Comparison of ENCODE assay signal across 19 cellular contexts in the genomic region with DNA sequence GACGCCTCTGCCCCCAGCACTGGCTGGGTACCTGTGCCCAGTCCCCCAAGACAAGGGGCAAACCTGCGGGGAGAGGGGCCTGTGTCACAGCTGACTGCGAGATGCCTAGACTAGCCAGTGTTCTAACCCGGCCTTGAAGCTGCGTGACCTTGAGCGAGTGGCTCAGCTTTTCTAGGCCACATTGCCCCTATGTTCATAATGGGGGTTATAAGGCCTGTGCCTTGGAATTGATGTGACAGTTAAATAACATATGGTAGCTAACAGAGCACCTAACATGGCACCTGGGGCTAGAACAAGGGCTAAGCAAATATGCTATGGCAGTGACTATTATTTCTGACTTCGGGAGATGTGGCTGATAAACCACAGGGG. TPM values are rescaled to one million over a fixed set of nuclear protein-coding genes. Genes with fewer than 3 reads are reported as not detected.
A peak's percentile ranks its signal among the peaks of the same experiment; 100 is the strongest.
DNase-seq lines count a peak whose midpoint lies in the region; ATAC-seq and TF ChIP-seq lines count a peak whose summit lies in the region.
"Had no signal": no experiment of that assay in that cellular context is flagged by ENCODE, and none has a peak within 500 bp of the region (broad histone marks: within the 10 kb centered on the region; RNA-seq: fewer than 3 reads in every experiment).

No MANE protein-coding gene starts in this region.

- no peak overlapping the region; the same call in 1 of the 2 replicates for H3K9ac ChIP-seq in BLaER1
- H3K9ac ChIP-seq in BLaER1 treated with 17β-estradiol and CSF1 and Interleukin-3, amounts not matched to agents 10 nM and 100 nM: peak overlapping the region in 4 of 11 experiments; percentile 23 to 43 (median 26); a peak in 2 of 22 replicates
- no peak overlapping the region for H3K9ac ChIP-seq in mesenchymal stem cell (ENCODE audit: low read length)

- peaks cover 17% of the 10 kb centered on the region for H3K27me3 Mint-ChIP-seq in activated naive CD8-positive, alpha-beta T cell treated with anti-CD3 and anti-CD28 coated beads, Interleukin-2, amount 50 U/mL, for 24 hours

- no peaks in the 10 kb centered on the region for H3K4me1 Mint-ChIP-seq in activated naive CD8-positive, alpha-beta T cell treated with anti-CD3 and anti-CD28 coated beads, Interleukin-2, amount 50 U/mL, for 24 hours
- H3K4me1 Mint-ChIP-seq: CD14-positive monocyte; CD8-positive, alpha-beta memory T cell had no signal

- no peaks in the 10 kb centered on the region for H4K20me1 ChIP-seq in BLaER1
- H4K20me1 ChIP-seq in BLaER1 treated with 17β-estradiol and CSF1 and Interleukin-3, amounts not matched to agents 10 nM and 100 nM: no peaks in the 10 kb centered on the region
- H4K20me1 ChIP-seq in osteoblast (ENCODE audit: insufficient read depth, low read length): no peaks in the 10 kb centered on the region

- H3K27me3 ChIP-seq in BLaER1 (no peaks in the 10 kb centered on the region), mesenchymal stem cell (ENCODE audit: control insufficient read depth in 1 of 2, insufficient read depth in 1 of 2, low read length in 2 of 2) (peaks cover 18 to 61% of the 10 kb centered on the region in 2 experiments), osteoblast (ENCODE audit: insufficient read depth, low read length) (peaks cover 49% of the 10 kb centered on the region)
- H3K27me3 ChIP-seq in BLaER1 treated with 17β-estradiol and CSF1 and Interleukin-3, amounts not matched to agents 10 nM and 100 nM: no peaks in the 10 kb centered on the region

- no peak overlapping the region for H3K4ac ChIP-seq in mesenchymal stem cell (ENCODE audit: low read depth in 1 of 2, low read length in 2 of 2)

- H2BK12ac ChIP-seq in mesenchymal stem cell (ENCODE audit: low read length in 2 of 2): no peak overlapping the region

- H3K14ac ChIP-seq in mesenchymal stem cell (ENCODE audit: low read length in 2 of 2): no peak overlapping the region

- peak overlapping the region; percentile 60 for H2AK5ac ChIP-seq in mesenchymal stem cell (ENCODE audit: low read length, severe bottlenecking)

- DNase-seq in mesenchymal stem cell: no peak
- peak; percentile 51 for DNase-seq in osteoblast (ENCODE audit: insufficient read length, low spot score, missing footprints)
- no peak for DNase-seq in NCI-H2081 (lab: John Stamatoyannopoulos, UW)
- no peak for DNase-seq in activated naive CD8-positive, alpha-beta T cell treated with anti-CD3 and anti-CD28 coated beads, Interleukin-2, amount 50 U/mL, for 24 hours
- DNase-seq: CD4-positive, alpha-beta T cell; CD8-positive, alpha-beta memory T cell; DMS 273 treated with DMSO at 0.1 percent for 48 hours; DMS53; DMS79 treated with DMSO at 0.1 percent for 48 hours; GF-D8; GOT3; H7; HCEC 1CT had no signal

- no peak overlapping the region for H2BK5ac ChIP-seq in mesenchymal stem cell (ENCODE audit: low read depth, low read length, poor library complexity, severe bottlenecking)

- H3K4me3 ChIP-seq in BLaER1 (no peak overlapping the region), mesenchymal stem cell (ENCODE audit: insufficient read depth in 1 of 2, low read depth in 1 of 2, low read length in 2 of 2) (no peak overlapping the region), osteoblast (ENCODE audit: insufficient read depth, low read length) (no peak overlapping the region)
- H3K4me3 ChIP-seq in BLaER1 treated with 17β-estradiol and CSF1 and Interleukin-3, amounts not matched to agents 10 nM and 100 nM: no peak overlapping the region

- no peaks in the 10 kb centered on the region for H3K79me1 ChIP-seq in mesenchymal stem cell (replicated peaks; ENCODE audit: low read length, poor library complexity, severe bottlenecking)

- 95% methylated on average over 7 of the region's 7 CpGs for WGBS in mesenchymal stem cell

- H4K91ac ChIP-seq in mesenchymal stem cell (ENCODE audit: low read length): no peak overlapping the region

- no peak overlapping the region for H2BK15ac ChIP-seq in mesenchymal stem cell (ENCODE audit: low read depth, poor library complexity, severe bottlenecking)

- peaks cover 6% of the 10 kb centered on the region for H3K9me3 Mint-ChIP-seq in activated naive CD8-positive, alpha-beta T cell treated with anti-CD3 and anti-CD28 coated beads, Interleukin-2, amount 50 U/mL, for 24 hours
- H3K9me3 Mint-ChIP-seq: CD4-positive, alpha-beta T cell had no signal

- no peak overlapping the region for H2BK120ac ChIP-seq in mesenchymal stem cell (ENCODE audit: low read depth, low read length)

- no peak overlapping the region for H3K4me3 Mint-ChIP-seq in activated naive CD8-positive, alpha-beta T cell treated with anti-CD3 and anti-CD28 coated beads, Interleukin-2, amount 50 U/mL, for 24 hours
- H3K4me3 Mint-ChIP-seq: CD14-positive monocyte; CD4-positive, alpha-beta T cell; CD8-positive, alpha-beta memory T cell had no signal

- no peak overlapping the region for H4K8ac ChIP-seq in mesenchymal stem cell (ENCODE audit: low read length)

- no peak for TF ChIP-seq CTCF in osteoblast (IDR thresholded peaks at IDR 0.05; ENCODE audit: extremely low read depth, low read depth, low read length)

- H2AFZ ChIP-seq in mesenchymal stem cell (ENCODE audit: low read depth, low read length) (no peak overlapping the region), osteoblast (ENCODE audit: low read length) (no peak overlapping the region)

- no peaks in the 10 kb centered on the region for H3K79me2 ChIP-seq in osteoblast (ENCODE audit: insufficient read depth, low read length)

- H3K36me3 ChIP-seq in BLaER1: no peaks in the 10 kb centered on the region
- no peaks in the 10 kb centered on the region for H3K36me3 ChIP-seq in BLaER1 treated with 17β-estradiol and CSF1 and Interleukin-3, amounts not matched to agents 10 nM and 100 nM
- no peaks in the 10 kb centered on the region for H3K36me3 ChIP-seq in mesenchymal stem cell (ENCODE audit: control insufficient read depth in 1 of 2, insufficient read depth in 2 of 2, low read depth in 1 of 2, low read length in 2 of 2)
- H3K36me3 ChIP-seq in osteoblast (ENCODE audit: insufficient read depth, low read length): no peaks in the 10 kb centered on the region

- peaks cover 6% of the 10 kb centered on the region for H3K9me3 ChIP-seq in BLaER1
- H3K9me3 ChIP-seq in BLaER1 treated with 17β-estradiol and CSF1 and Interleukin-3, amounts not matched to agents 10 nM and 100 nM (replicated peaks in 1 of 11): peaks cover 3 to 8% (median 5%) of the 10 kb centered on the region in 11 experiments; a peak in 20 of 22 replicates
- H3K9me3 ChIP-seq in mesenchymal stem cell (ENCODE audit: control insufficient read depth, low read length): peaks cover 7% of the 10 kb centered on the region
- peaks cover 4% of the 10 kb centered on the region for H3K9me3 ChIP-seq in osteoblast (ENCODE audit: low read depth, low read length)

- H3K4me1 ChIP-seq in BLaER1 (peaks cover 33% of the 10 kb centered on the region), mesenchymal stem cell (ENCODE audit: control insufficient read depth, insufficient read depth, low read depth, low read length) (peaks cover 7% of the 10 kb centered on the region), osteoblast (ENCODE audit: insufficient read depth, low read length) (no peaks in the 10 kb centered on the region)
- peaks cover 0 to 38% (median 27%) of the 10 kb centered on the region in 10 experiments; a peak in 15 of 20 replicates for H3K4me1 ChIP-seq in BLaER1 treated with 17β-estradiol and CSF1 and Interleukin-3, amounts not matched to agents 10 nM and 100 nM

- H3K23ac ChIP-seq in mesenchymal stem cell (ENCODE audit: low read length in 2 of 2): no peak overlapping the region

- H3K4me2 ChIP-seq in BLaER1: peak overlapping the region; percentile 51
- H3K4me2 ChIP-seq in BLaER1 treated with 17β-estradiol and CSF1 and Interleukin-3, amounts not matched to agents 10 nM and 100 nM: peak overlapping the region in 9 of 11 experiments; percentile 19 to 73 (median 65); a peak in 17 of 22 replicates
- no peak overlapping the region for H3K4me2 ChIP-seq in mesenchymal stem cell (ENCODE audit: low read length, poor library complexity, severe bottlenecking)
- no peak overlapping the region for H3K4me2 ChIP-seq in osteoblast (ENCODE audit: insufficient read depth, low read length)

- no peak overlapping the region for H3K27ac Mint-ChIP-seq in activated naive CD8-positive, alpha-beta T cell treated with anti-CD3 and anti-CD28 coated beads, Interleukin-2, amount 50 U/mL, for 24 hours
- H3K27ac Mint-ChIP-seq: CD14-positive monocyte; CD4-positive, alpha-beta T cell; CD8-positive, alpha-beta memory T cell had no signal

- no peak overlapping the region for H3K18ac ChIP-seq in mesenchymal stem cell (ENCODE audit: low read depth in 1 of 2, low read length in 2 of 2)

- H3K27ac ChIP-seq in BLaER1: peak overlapping the region; percentile 59; the same call in 1 of the 2 replicates
- H3K27ac ChIP-seq in BLaER1 treated with 17β-estradiol and CSF1 and Interleukin-3, amounts not matched to agents 10 nM and 100 nM: peak overlapping the region in 4 of 11 experiments; percentile 56 to 70 (median 64); a peak in 8 of 22 replicates
- H3K27ac ChIP-seq in mesenchymal stem cell (ENCODE audit: low read length, poor library complexity, severe bottlenecking): no peak overlapping the region
- H3K27ac ChIP-seq in osteoblast (ENCODE audit: low read depth, low read length): no peak overlapping the region

- no peaks in the 10 kb centered on the region for H3K36me3 Mint-ChIP-seq in activated naive CD8-positive, alpha-beta T cell treated with anti-CD3 and anti-CD28 coated beads, Interleukin-2, amount 50 U/mL, for 24 hours (ENCODE audit: low read depth)
- H3K36me3 Mint-ChIP-seq: CD14-positive monocyte had no signal

- ATAC-seq in activated naive CD8-positive, alpha-beta T cell treated with anti-CD3 and anti-CD28 coated beads, Interleukin-2, amount 50 U/mL, for 24 hours: no peak

RNA-seq across cellular contexts. Expression of gene COL27A1, which starts 22.8 kb away (rescaled TPM):
- polyA plus RNA-seq in mesenchymal stem cell (2013, experiment 1 of 2): 13.9 TPM
- polyA plus RNA-seq in mesenchymal stem cell (2013, experiment 2 of 2): 12.5 TPM
- 10.1 and 11.8 TPM in 2 replicates for total RNA-seq in osteoblast
- polyA plus RNA-seq: CD14-positive monocyte; CD8-positive, alpha-beta memory T cell had no signal

RNA-seq across cellular contexts. Expression of gene KIF12, which starts 33.4 kb away (rescaled TPM):
- polyA plus RNA-seq in mesenchymal stem cell (2013, experiment 1 of 2): 0.10 TPM
- polyA plus RNA-seq in mesenchymal stem cell (2013, experiment 2 of 2): not detected
- not detected in 2 replicates for total RNA-seq in osteoblast
- total RNA-seq: A673; CD4-positive, alpha-beta T cell; CD8-positive, alpha-beta memory T cell; Daoy had no signal
- polyA plus RNA-seq: CD14-positive monocyte; CD8-positive, alpha-beta memory T cell had no signal

RNA-seq across cellular contexts. Expression of gene AMBP, which starts 54.4 kb away (rescaled TPM):
- 0.03 TPM for polyA plus RNA-seq in mesenchymal stem cell (2013, experiment 1 of 2)
- polyA plus RNA-seq in mesenchymal stem cell (2013, experiment 2 of 2): 0.03 TPM
- total RNA-seq in osteoblast: not detected in 2 replicates
- total RNA-seq: A673; CD4-positive, alpha-beta T cell; CD8-positive, alpha-beta memory T cell; G401 had no signal
- polyA plus RNA-seq: CD14-positive monocyte; CD8-positive, alpha-beta memory T cell had no signal

Comparison
In these comparisons a context has a peak if more than half of its experiments do, and no peak if none do; other contexts are left out.
1. H3K4me2 ChIP-seq: peak in BLaER1 (single experiment) and BLaER1 treated with 17β-estradiol and CSF1 and Interleukin-3, amounts not matched to agents 10 nM and 100 nM (9 of 11); none in mesenchymal stem cell (single experiment) and osteoblast (single experiment).